ENCODE assay signal across 9 cellular contexts in the genomic region with DNA sequence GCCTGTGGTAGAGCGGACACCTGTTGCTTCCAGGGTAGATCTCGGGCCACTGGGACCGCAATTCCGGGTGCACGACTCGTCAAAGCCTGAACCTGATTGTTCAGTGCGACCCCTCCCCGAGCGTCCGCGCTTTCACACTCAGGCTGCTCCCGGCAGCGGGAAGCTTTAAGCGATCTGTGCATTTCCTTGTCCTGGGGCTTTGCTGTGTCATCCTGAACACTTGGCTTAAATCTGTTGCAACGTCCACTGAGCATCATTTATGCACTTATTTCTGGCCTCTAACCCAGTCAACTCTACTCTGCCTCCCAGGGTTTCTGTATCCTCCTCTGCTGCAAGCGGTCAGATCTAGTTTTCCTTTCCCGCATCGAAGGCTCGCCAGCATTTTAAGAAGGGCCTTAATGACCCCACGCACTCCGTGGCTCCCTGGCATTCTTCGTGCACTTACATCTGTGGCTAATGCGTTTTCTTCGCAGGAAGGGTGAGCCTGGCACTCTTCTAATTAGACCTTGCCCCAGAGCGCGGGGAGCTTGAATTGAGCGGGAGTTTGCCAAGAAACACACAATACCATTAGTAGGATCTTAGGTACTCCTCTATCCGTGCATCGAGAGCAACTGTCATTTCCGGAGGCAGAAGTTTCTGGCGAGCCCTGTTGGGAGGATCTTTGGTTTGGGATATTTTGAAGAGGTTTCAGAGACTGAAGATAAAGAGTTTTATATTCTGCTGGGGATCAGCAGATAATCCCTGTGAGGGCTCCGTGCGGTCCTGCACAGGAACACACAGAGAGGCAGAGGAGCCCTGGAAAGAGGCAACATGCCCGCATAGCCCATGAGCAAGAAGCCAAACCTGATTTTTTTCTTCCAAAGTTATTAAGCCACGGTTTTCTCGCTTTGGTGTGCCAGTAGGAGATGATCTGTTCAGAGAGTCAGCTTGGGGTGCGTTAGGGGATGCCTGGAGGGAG. TPM values are rescaled to one million over a fixed set of nuclear protein-coding genes. Genes with fewer than 3 reads are reported as not detected.
DNase-seq lines count a peak whose midpoint lies in the region; ATAC-seq, FAIRE-seq and TF ChIP-seq lines count a peak whose summit lies in the region.
"Had no signal": no experiment of that assay in that cellular context is flagged by ENCODE, and none has a peak within 500 bp of the region (broad histone marks: within the 10 kb centered on the region; RNA-seq: fewer than 3 reads in every experiment).

No MANE protein-coding gene starts in this region.

- TF ChIP-seq RAD21 in K562 (CRISPR knock-in tag; conservative IDR thresholded peaks at IDR 0.05 in 1 of 2, IDR thresholded peaks at IDR 0.05 in 1 of 2), result no peak

- ATAC-seq in HG02642 (IDR thresholded peaks at IDR 0.05; ENCODE audit: poor library complexity, unreplicated experiment) (peak; percentile 19), K562 (peak; percentile 27; the same call in 1 of the 3 replicates)
- peak; percentile 17 for ATAC-seq in stimulated activated naive CD8-positive, alpha-beta T cell treated with anti-CD3 and anti-CD28 coated beads, Interleukin-15, Interleukin-2, amounts not matched to agents 100 U/mL and 50 U/mL, for 24 hours

- BruUV-seq in K562 (replicated peaks; lab: Mats Ljungman, UMichigan), result no TSS peak

- no peak for TF ChIP-seq POLR2A in K562 (conservative IDR thresholded peaks at IDR 0.05)

- H3K4me1 ChIP-seq in K562 (replicated peaks in 1 of 2; ENCODE audit: control insufficient read depth in 2 of 2, insufficient read depth in 2 of 2, low read length in 2 of 2), result peaks cover 0 to 3% of the 10 kb centered on the region in 2 experiments; a peak in 1 of 5 replicates
- peaks cover 3% of the 10 kb centered on the region for H3K4me1 ChIP-seq in keratinocyte (ENCODE audit: control insufficient read depth, extremely low read depth, insufficient read depth, low read length)

- WGBS in K562 (ENCODE audit: insufficient coverage, low coverage, missing lambda C conversion rate), result 3% methylated on average over 33 of the region's 37 CpGs

- TF ChIP-seq CTCF in AG04449 (IDR thresholded peaks at IDR 0.05; ENCODE audit: insufficient read depth, low read length, missing control alignments) (no peak), K562 (IDR thresholded peaks at IDR 0.05 in 2 of 3, conservative IDR thresholded peaks at IDR 0.05 in 1 of 3; ENCODE audit: insufficient read depth in 2 of 3, low read depth in 1 of 3, low read length in 3 of 3) (no peak), keratinocyte (optimal IDR thresholded peaks at IDR 0.05 in 1 of 3, IDR thresholded peaks at IDR 0.05 in 1 of 3, conservative IDR thresholded peaks at IDR 0.05 in 1 of 3; ENCODE audit: extremely low read depth in 1 of 3, insufficient read depth in 2 of 3, low read length in 3 of 3) (no peak)

- H3K79me2 ChIP-seq in K562 (ENCODE audit: control insufficient read depth, insufficient read depth, low read length) (no peaks in the 10 kb centered on the region), keratinocyte (ENCODE audit: control insufficient read depth, insufficient read depth, low read length) (no peaks in the 10 kb centered on the region)

- H3K4me3 ChIP-seq in AG04449 (ENCODE audit: low read depth, low read length) (peak overlapping the region; percentile 54), K562 (no peak overlapping the region), keratinocyte (ENCODE audit: control insufficient read depth in 2 of 3, extremely low read depth in 1 of 3, insufficient read depth in 2 of 3, low read depth in 1 of 3, low read length in 3 of 3) (peak overlapping the region; percentile 32 to 69 (median 62))

- no peak overlapping the region for H2AFZ ChIP-seq in K562 (ENCODE audit: low read depth, low read length)
- peak overlapping the region; percentile 61 for H2AFZ ChIP-seq in keratinocyte (ENCODE audit: control insufficient read depth, low read length)

- DNase-seq in AG04449 (ENCODE audit: low read depth, low spot score) (no peak), K562 (ENCODE audit: extremely low read depth in 1 of 4, low spot score in 3 of 4) (no peak), keratinocyte (ENCODE audit: low read depth, low spot score) (no peak), NCI-H2107 treated with DMSO at 0.1 percent for 48 hours (lab: John Stamatoyannopoulos, UW; ENCODE audit: unreplicated experiment) (no peak), kidney glomerular epithelial cell (lab: John Stamatoyannopoulos, UW) (no peak), Kasumi-1 (lab: John Stamatoyannopoulos, UW) (no peak)
- no peak for DNase-seq in stimulated activated naive CD8-positive, alpha-beta T cell treated with anti-CD3 and anti-CD28 coated beads, Interleukin-15, Interleukin-2, amounts not matched to agents 100 U/mL and 50 U/mL, for 24 hours

- no peaks in the 10 kb centered on the region for H3K36me3 ChIP-seq in K562 (ENCODE audit: control insufficient read depth, insufficient read depth, low read length)
- H3K36me3 ChIP-seq in keratinocyte (ENCODE audit: control insufficient read depth in 2 of 2, extremely low read depth in 1 of 2, insufficient read depth in 2 of 2, low read length in 2 of 2), result no peaks in the 10 kb centered on the region

- H3K9me3 ChIP-seq in K562 (replicated peaks; ENCODE audit: control insufficient read depth, insufficient read depth, low read depth, low read length) (no peaks in the 10 kb centered on the region), keratinocyte (ENCODE audit: control insufficient read depth, low read depth, low read length) (no peaks in the 10 kb centered on the region)

- no peak overlapping the region for H3K9ac ChIP-seq in K562 (ENCODE audit: insufficient read depth in 1 of 2, low read depth in 2 of 2, low read length in 2 of 2)
- H3K9ac ChIP-seq in keratinocyte (ENCODE audit: control insufficient read depth, extremely low read depth, insufficient read depth, low read length), result no peak overlapping the region

- no peak for TF ChIP-seq EP300 in K562 (IDR thresholded peaks at IDR 0.05; ENCODE audit: low read length)

- dilution Hi-C loops in keratinocyte (cut with MboI; ENCODE audit: extremely low pct_ligation_motif_present, low sequenced_read_pairs), result no loop called here

- in situ Hi-C loops in K562 (cut with MboI), result no loop called here

- H3K9me1 ChIP-seq in K562 (ENCODE audit: control insufficient read depth, insufficient read depth, low read length) (no peaks in the 10 kb centered on the region), keratinocyte (ENCODE audit: control insufficient read depth, extremely low read depth, insufficient read depth, low read length) (no peaks in the 10 kb centered on the region)

- intact Hi-C loops in K562 (cut with micrococcal nuclease), result no loop called here

- H4K20me1 ChIP-seq in K562 (replicated peaks; ENCODE audit: control insufficient read depth, insufficient read depth, low read length) (no peaks in the 10 kb centered on the region), keratinocyte (ENCODE audit: control insufficient read depth, extremely low read depth, insufficient read depth, low read length) (no peaks in the 10 kb centered on the region)

- CTCF ChIA-PET in AG04449 (lab: Yijun Ruan, JAX) (no interaction called here), K562 (lab: Yijun Ruan, JAX; ENCODE audit: low intra/inter-chr PET ratio) (interaction anchor here (0.6 kb wide), 1 partner anchor 24 kb away, joined by 3 read pairs; no protein-coding TSS in a partner anchor)

- H3K27ac ChIP-seq in K562 (ENCODE audit: extremely low read depth, low read depth, low read length) (no peak overlapping the region), keratinocyte (ENCODE audit: control insufficient read depth, insufficient read depth, low read length) (no peak overlapping the region)

- POLR2A ChIA-PET in AG04449 (lab: Yijun Ruan, JAX) (no interaction called here), K562 (lab: Yijun Ruan, JAX) (no interaction called here)

- H3K4me2 ChIP-seq in K562 (ENCODE audit: insufficient read depth, low read length) (no peak overlapping the region), keratinocyte (ENCODE audit: control insufficient read depth, extremely low read depth, insufficient read depth, low read depth, low read length) (peak overlapping the region; percentile 89)

- no peak for FAIRE-seq in K562 (lab: Jason Lieb, UNC)
- FAIRE-seq in keratinocyte (lab: Jason Lieb, UNC), result no peak
- FAIRE-seq: GM18507 had no signal

- H3K27me3 ChIP-seq in K562 (ENCODE audit: control insufficient read depth in 2 of 2, insufficient read depth in 2 of 2, low read length in 2 of 2) (peaks cover 0 to 4% of the 10 kb centered on the region in 2 experiments; a peak in 1 of 5 replicates), keratinocyte (ENCODE audit: control insufficient read depth, extremely low read depth, insufficient read depth, low read length) (no peaks in the 10 kb centered on the region)

TF ChIP-seq in K562, 482 proteins besides CTCF, POLR2A, EP300 and RAD21 (continues in another document):
- no peak for TF ChIP-seq ZNF75A (CRISPR knock-in tag; IDR thresholded peaks at IDR 0.05)
- TF ChIP-seq SP1 (CRISPR knock-in tag; IDR thresholded peaks at IDR 0.05), result no peak
- TF ChIP-seq YBX1 (IDR thresholded peaks at IDR 0.05), result no peak

RNA-seq across cellular contexts. Expression of a gene that starts 0.7 kb away (rescaled TPM):
- not detected in 2 replicates for total RNA-seq in K562 (2011; cell fraction: chromatin; rRNA removed; ENCODE audit: low replicate concordance)
- total RNA-seq in K562 (2011; cell fraction: nucleolus; rRNA removed), result not detected in 2 replicates
- total RNA-seq in K562 (2011; cell fraction: nucleoplasm; rRNA removed), result not detected in 2 replicates
- total RNA-seq in K562 (2014; rRNA removed) (not detected in 2 replicates), K562 (2014; rRNA removed; fragmentation: Illumina TruSeq; extraction: Trizol) (not detected in 2 replicates), K562 (2015; rRNA removed; fragmentation: Illumina TruSeq; extraction: Trizol) (not detected in 2 replicates), K562 (2021) (not detected in 2 replicates)
- polyA plus RNA-seq in K562 (2011; rRNA removed) (not detected in 2 replicates), K562 (2014; fragmentation: Illumina TruSeq; extraction: Trizol) (not detected in 2 replicates), K562 (2014; fragmentation: Nextera tagmentation; extraction: Ambion mirVana) (not detected), K562 (2014; rRNA removed) (not detected in 2 replicates), keratinocyte (0.04 to 0.46 TPM (median 0.22 TPM) in 3 replicates)
- not detected in 2 replicates for polyA plus RNA-seq in K562 (2011; cell fraction: cytosol; rRNA removed)
- not detected in 2 replicates for polyA plus RNA-seq in K562 (2011; cell fraction: nucleus; rRNA removed)
- polyA plus RNA-seq in K562 (2012), result not detected in 2 replicates
- not detected in 2 replicates for polyA minus RNA-seq in K562 (2011; rRNA and poly(A)+ RNA removed)
- not detected in 2 replicates for polyA minus RNA-seq in K562 (2011; cell fraction: cytosol; rRNA and poly(A)+ RNA removed)
- polyA minus RNA-seq in K562 (2011; cell fraction: nucleus; rRNA and poly(A)+ RNA removed), result not detected in 2 replicates
- not detected for polyA plus RNA-seq in keratinocyte (2011; ENCODE audit: low read depth)
- 0.06 and 0.22 TPM in 2 replicates for polyA plus RNA-seq in keratinocyte (2011; cell fraction: cytosol; rRNA removed)
- 0.17 and 0.19 TPM in 2 replicates for polyA plus RNA-seq in keratinocyte (2011; cell fraction: nucleus; rRNA removed)
- polyA plus RNA-seq in keratinocyte (2012; ENCODE audit: low replicate concordance), result 0.22 TPM in 1 of 2 replicates, not detected in the other
- polyA minus RNA-seq in keratinocyte, result not detected in 3 replicates
- not detected for polyA minus RNA-seq in keratinocyte (2011; cell fraction: cytosol; rRNA and poly(A)+ RNA removed)
- not detected in 2 replicates for polyA minus RNA-seq in keratinocyte (2011; cell fraction: nucleus; rRNA and poly(A)+ RNA removed)
